ENCODE assay signal across 8 cellular contexts in the genomic region with DNA sequence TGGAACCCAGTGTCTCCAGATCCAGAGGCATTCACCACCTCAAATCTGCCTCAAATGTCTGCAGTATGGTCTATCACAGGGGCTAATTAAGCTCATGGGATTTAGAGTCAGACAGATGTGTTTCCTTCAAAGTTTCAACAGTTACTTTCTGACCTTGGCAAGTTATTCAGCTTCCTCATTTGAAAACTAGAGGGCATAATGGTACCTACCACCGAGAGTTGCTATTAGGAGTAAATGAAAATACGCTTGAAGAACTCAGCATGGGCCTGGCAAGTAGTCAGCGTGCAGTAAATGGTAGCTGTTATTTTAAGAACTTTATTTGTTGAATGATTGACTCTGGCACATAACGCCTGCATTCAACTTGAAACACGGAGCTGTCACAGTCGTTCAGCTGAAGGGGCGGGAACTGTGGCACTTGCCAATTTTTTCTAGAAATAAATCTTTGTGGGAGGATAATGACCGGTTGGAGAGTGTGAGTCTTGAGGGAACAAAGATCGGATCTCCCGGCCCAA. TPM values are rescaled to one million over a fixed set of nuclear protein-coding genes. Genes with fewer than 3 reads are reported as not detected.
A peak's percentile ranks its signal among the peaks of the same experiment; 100 is the strongest.
DNase-seq lines count a peak whose midpoint lies in the region; ATAC-seq and TF ChIP-seq lines count a peak whose summit lies in the region.

No MANE protein-coding gene starts in this region.

- no peaks in the 10 kb centered on the region for H3K27me3 ChIP-seq in esophagus muscularis mucosa
- H3K27me3 ChIP-seq in neural cell (ENCODE audit: insufficient read depth, low read depth, low read length): no peaks in the 10 kb centered on the region

- peak overlapping the region; percentile 93 for H3K4me2 ChIP-seq in neural cell (ENCODE audit: low read length)

- TF ChIP-seq POLR2A in esophagus muscularis mucosa (IDR thresholded peaks at IDR 0.05; ENCODE audit: low read depth): no peak

- intact Hi-C loops in activated CD4-positive, alpha-beta T cell treated with anti-CD3 and anti-CD28 coated beads for 36 hours (cut with DNase I, micrococcal nuclease): no loop called here
- intact Hi-C loops in esophagus muscularis mucosa (cut with DNase I): loop anchor here (10.0 kb wide), 1 partner anchor 64 kb away; no protein-coding TSS in a partner anchor

- peaks cover 30% of the 10 kb centered on the region for H3K36me3 Mint-ChIP-seq in activated CD4-positive, alpha-beta T cell treated with anti-CD3 and anti-CD28 coated beads for 36 hours (ENCODE audit: low read depth)

- H3K27ac ChIP-seq in SK-N-MC (no peak overlapping the region), esophagus muscularis mucosa (replicated peaks in 1 of 4) (peak overlapping the region; percentile 98 to 100 (median 99)), neural cell (ENCODE audit: low read length) (peak overlapping the region; percentile 92)

- POLR2A ChIA-PET in activated CD4-positive, alpha-beta T cell treated with anti-CD3 and anti-CD28 coated beads for 36 hours (lab: Charles Lee): interaction anchor here (0.8 to 0.9 kb wide), 2 partner anchors 10 to 18 kb away, joined by 6 to 7 read pairs; no protein-coding TSS in a partner anchor

- no peaks in the 10 kb centered on the region for H3K27me3 Mint-ChIP-seq in activated CD4-positive, alpha-beta T cell treated with anti-CD3 and anti-CD28 coated beads for 36 hours

- H3K9me3 ChIP-seq in SK-N-MC (ENCODE audit: low read depth, low read length) (no peaks in the 10 kb centered on the region), esophagus muscularis mucosa (no peaks in the 10 kb centered on the region), neural cell (ENCODE audit: low read length) (no peaks in the 10 kb centered on the region)

- 0% methylated on average over 10 of the region's 10 CpGs for WGBS in esophagus muscularis mucosa

- DNase-seq in activated CD4-positive, alpha-beta T cell treated with anti-CD3 and anti-CD28 coated beads for 36 hours: no peak
- no peak for DNase-seq in activated CD4-positive, alpha-beta T cell treated with anti-CD3 and anti-CD28 coated beads, Interleukin-2, amount 50 U/mL, for 4 hours
- DNase-seq in HS-5 (ENCODE audit: low read depth) (peak; percentile 19), SK-N-MC (ENCODE audit: low read depth, low spot score) (no peak), esophagus muscularis mucosa (ENCODE audit: extremely low spot score) (no peak), A172 (ENCODE audit: low spot score) (no peak), D341Med (ENCODE audit: low spot score) (no peak)

- H3K9ac ChIP-seq in SK-N-MC (ENCODE audit: insufficient read length) (peak overlapping the region; percentile 86), neural cell (ENCODE audit: low read length) (peak overlapping the region; percentile 95)

- peaks cover 55% of the 10 kb centered on the region for H3K4me1 Mint-ChIP-seq in activated CD4-positive, alpha-beta T cell treated with anti-CD3 and anti-CD28 coated beads for 36 hours

- no peaks in the 10 kb centered on the region for H3K9me3 Mint-ChIP-seq in activated CD4-positive, alpha-beta T cell treated with anti-CD3 and anti-CD28 coated beads for 36 hours (ENCODE audit: low read depth)

- CTCF ChIA-PET in activated CD4-positive, alpha-beta T cell treated with anti-CD3 and anti-CD28 coated beads for 36 hours (lab: Charles Lee): interaction anchor here (0.5 to 1.8 kb wide), 5 partner anchors 8 to 743 kb away, joined by 3 to 6 read pairs (median 4); no protein-coding TSS in a partner anchor

- H4K20me1 ChIP-seq in neural cell (ENCODE audit: insufficient read depth): no peaks in the 10 kb centered on the region

- peak overlapping the region; percentile 93 for H3K4me3 ChIP-seq in SK-N-MC
- peak overlapping the region; percentile 89 to 100 (median 94) for H3K4me3 ChIP-seq in esophagus muscularis mucosa
- peak overlapping the region; percentile 93 for H3K4me3 ChIP-seq in neural cell (ENCODE audit: low read length)

- TF ChIP-seq EP300 in esophagus muscularis mucosa (IDR thresholded peaks at IDR 0.05) (no peak), neural cell (conservative IDR thresholded peaks at IDR 0.05; ENCODE audit: poor library complexity, severe bottlenecking) (no peak)

- H3F3A ChIP-seq in neural cell (ENCODE audit: insufficient read depth, low read length, poor library complexity, severe bottlenecking): no peaks in the 10 kb centered on the region

- no peak for TF ChIP-seq RAD21 in neural cell (conservative IDR thresholded peaks at IDR 0.05)

- TF ChIP-seq CTCF in esophagus muscularis mucosa (IDR thresholded peaks at IDR 0.05) (peak; percentile 8 to 35 (median 31)), neural cell (IDR thresholded peaks at IDR 0.05; ENCODE audit: poor library complexity, severe bottlenecking) (peak; percentile 47)

- ATAC-seq in activated CD4-positive, alpha-beta T cell treated with anti-CD3 and anti-CD28 coated beads for 36 hours: peak; percentile 0

- no peaks in the 10 kb centered on the region for H3K9me2 ChIP-seq in neural cell (ENCODE audit: insufficient read depth, low read length)

- peaks cover 28% of the 10 kb centered on the region for H3K79me2 ChIP-seq in neural cell (replicated peaks; ENCODE audit: insufficient read depth, low read length)

- H3K4me3 Mint-ChIP-seq in activated CD4-positive, alpha-beta T cell treated with anti-CD3 and anti-CD28 coated beads for 36 hours: peak overlapping the region; percentile 99

- H3K36me3 ChIP-seq in SK-N-MC (ENCODE audit: insufficient read depth, low read length) (no peaks in the 10 kb centered on the region; the same call in 1 of the 2 replicates), esophagus muscularis mucosa (no peaks in the 10 kb centered on the region), neural cell (ENCODE audit: insufficient read depth, low read length) (no peaks in the 10 kb centered on the region)

- peaks cover 66 to 70% (median 68%) of the 10 kb centered on the region in 4 donors for H3K4me1 ChIP-seq in esophagus muscularis mucosa

- H2AFZ ChIP-seq in neural cell (ENCODE audit: low read depth, low read length): peak overlapping the region; percentile 95

- H3K27ac Mint-ChIP-seq in activated CD4-positive, alpha-beta T cell treated with anti-CD3 and anti-CD28 coated beads for 36 hours: peak overlapping the region; percentile 99

TF ChIP-seq in neural cell, 6 proteins besides CTCF, POLR2A, EP300 and RAD21:
- TF ChIP-seq TAF1 (IDR thresholded peaks at IDR 0.05; ENCODE audit: low read depth): peak; percentile 5
- TF ChIP-seq, protein P1, sequence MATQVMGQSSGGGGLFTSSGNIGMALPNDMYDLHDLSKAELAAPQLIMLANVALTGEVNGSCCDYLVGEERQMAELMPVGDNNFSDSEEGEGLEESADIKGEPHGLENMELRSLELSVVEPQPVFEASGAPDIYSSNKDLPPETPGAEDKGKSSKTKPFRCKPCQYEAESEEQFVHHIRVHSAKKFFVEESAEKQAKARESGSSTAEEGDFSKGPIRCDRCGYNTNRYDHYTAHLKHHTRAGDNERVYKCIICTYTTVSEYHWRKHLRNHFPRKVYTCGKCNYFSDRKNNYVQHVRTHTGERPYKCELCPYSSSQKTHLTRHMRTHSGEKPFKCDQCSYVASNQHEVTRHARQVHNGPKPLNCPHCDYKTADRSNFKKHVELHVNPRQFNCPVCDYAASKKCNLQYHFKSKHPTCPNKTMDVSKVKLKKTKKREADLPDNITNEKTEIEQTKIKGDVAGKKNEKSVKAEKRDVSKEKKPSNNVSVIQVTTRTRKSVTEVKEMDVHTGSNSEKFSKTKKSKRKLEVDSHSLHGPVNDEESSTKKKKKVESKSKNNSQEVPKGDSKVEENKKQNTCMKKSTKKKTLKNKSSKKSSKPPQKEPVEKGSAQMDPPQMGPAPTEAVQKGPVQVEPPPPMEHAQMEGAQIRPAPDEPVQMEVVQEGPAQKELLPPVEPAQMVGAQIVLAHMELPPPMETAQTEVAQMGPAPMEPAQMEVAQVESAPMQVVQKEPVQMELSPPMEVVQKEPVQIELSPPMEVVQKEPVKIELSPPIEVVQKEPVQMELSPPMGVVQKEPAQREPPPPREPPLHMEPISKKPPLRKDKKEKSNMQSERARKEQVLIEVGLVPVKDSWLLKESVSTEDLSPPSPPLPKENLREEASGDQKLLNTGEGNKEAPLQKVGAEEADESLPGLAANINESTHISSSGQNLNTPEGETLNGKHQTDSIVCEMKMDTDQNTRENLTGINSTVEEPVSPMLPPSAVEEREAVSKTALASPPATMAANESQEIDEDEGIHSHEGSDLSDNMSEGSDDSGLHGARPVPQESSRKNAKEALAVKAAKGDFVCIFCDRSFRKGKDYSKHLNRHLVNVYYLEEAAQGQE (IDR thresholded peaks at IDR 0.05; ENCODE audit: borderline replicate concordance): no peak
- no peak for TF ChIP-seq MXI1 (conservative IDR thresholded peaks at IDR 0.05; ENCODE audit: poor library complexity, severe bottlenecking)
- TF ChIP-seq EZH2 (IDR thresholded peaks at IDR 0.05; ENCODE audit: borderline replicate concordance, insufficient read depth, low read length, poor library complexity, severe bottlenecking): no peak
- no peak for TF ChIP-seq SMC3 (conservative IDR thresholded peaks at IDR 0.05; ENCODE audit: poor library complexity)

RNA-seq across cellular contexts. Expression of gene CAP1, which starts 1.2 kb away (rescaled TPM):
- 100 to 1,000 TPM; 527 to 553 TPM for total RNA-seq in activated CD4-positive, alpha-beta T cell treated with anti-CD3 and anti-CD28 coated beads for 36 hours
- total RNA-seq in esophagus muscularis mucosa: 100 to 1,000 TPM; 412 to 468 (median 442) TPM
- 162 and 168 TPM in 2 replicates for polyA plus RNA-seq in neural cell
- polyA minus RNA-seq in neural cell: 149 and 158 TPM in 2 replicates
- total RNA-seq in A172 (2014; rRNA removed; shearing (Covaris generic)): 386 and 407 TPM in 2 replicates

RNA-seq across cellular contexts. Expression of gene PPT1, which starts 57.8 kb away (rescaled TPM):
- total RNA-seq in activated CD4-positive, alpha-beta T cell treated with anti-CD3 and anti-CD28 coated beads for 36 hours: 10 to 100 TPM; 75.4 to 77.4 TPM
- total RNA-seq in esophagus muscularis mucosa: 10 to 100 TPM; 44.1 to 75.2 (median 50.0) TPM
- polyA plus RNA-seq in neural cell: 58.1 and 64.6 TPM in 2 replicates
- 47.2 and 49.2 TPM in 2 replicates for polyA minus RNA-seq in neural cell
- 78.7 and 88.3 TPM in 2 replicates for total RNA-seq in A172 (2014; rRNA removed; shearing (Covaris generic))
